ENCODE assay signal across 25 cellular contexts in the genomic region with DNA sequence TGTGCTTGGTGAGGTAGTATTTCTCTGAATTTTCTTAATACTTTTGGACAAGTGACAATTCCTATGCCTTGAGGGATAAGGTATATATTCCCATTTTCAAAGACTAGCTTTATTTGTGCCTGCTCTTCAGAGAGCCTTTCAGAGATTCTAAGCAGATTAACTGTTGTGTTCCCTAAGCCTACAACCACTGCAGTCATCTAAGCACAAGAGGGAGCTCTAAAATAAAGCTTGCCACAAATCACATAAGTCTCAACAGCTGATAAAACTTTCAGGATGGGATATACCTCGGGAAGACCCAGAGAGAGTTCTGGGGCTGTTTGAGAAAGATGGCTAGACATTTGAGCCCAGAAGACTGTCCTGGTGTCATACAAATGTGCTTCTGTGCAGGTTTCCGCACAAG.
DNase-seq lines count a peak whose midpoint lies in the region; ATAC-seq, FAIRE-seq and TF ChIP-seq lines count a peak whose summit lies in the region.
"Had no signal": no experiment of that assay in that cellular context is flagged by ENCODE, and none has a peak within 500 bp of the region (broad histone marks: within the 10 kb centered on the region; RNA-seq: fewer than 3 reads in every experiment).

No MANE protein-coding gene starts in this region.

- TF ChIP-seq POLR2A in H54 (IDR thresholded peaks at IDR 0.05; ENCODE audit: low read depth, low read length), result no peak

- H3K27me3 ChIP-seq in lower lobe of right lung (ENCODE audit: low read depth), result no peaks in the 10 kb centered on the region
- H3K27me3 ChIP-seq: left lung, SJCRH30, testis had no signal

- no peaks in the 10 kb centered on the region for H3K36me3 ChIP-seq in lower lobe of right lung
- H3K36me3 ChIP-seq: left lung, SJCRH30 had no signal

- ATAC-seq in lower lobe of right lung, result no peak
- ATAC-seq: activated T-cell treated with anti-CD3 and anti-CD28 coated beads, Interleukin-2, amount 50 U/mL, for 4 hours; left lung had no signal

- H3K4me3 ChIP-seq in lower lobe of right lung, result no peak overlapping the region
- H3K4me3 ChIP-seq: dorsolateral prefrontal cortex, GM23248, left lung, SJCRH30, testis had no signal

- in situ Hi-C loops in SK-MEL-5 (cut with HindIII; ENCODE audit: low pct_unique_long_range_greater_than_20kb, low sequenced_read_pairs), result no loop called here

- no peaks in the 10 kb centered on the region for H3K9me3 ChIP-seq in lower lobe of right lung
- H3K9me3 ChIP-seq: testis had no signal

- peak; percentile 11 for FAIRE-seq in H54 (lab: Jason Lieb, UNC)
- FAIRE-seq: astrocyte, GM12891, islet of Langerhans had no signal

- DNase-seq in H54 (ENCODE audit: insufficient read length, low spot score) (no peak), SK-MEL-5 (ENCODE audit: low read depth, low spot score) (peak; percentile 34), iPS-NIHi7 (ENCODE audit: extremely low spot score) (peak; percentile 10), NCI-H1105 (lab: John Stamatoyannopoulos, UW) (no peak), lower lobe of right lung (no peak), HuH-7.5 (ENCODE audit: low spot score) (no peak)
- DNase-seq: activated CD8-positive, alpha-beta memory T cell treated with anti-CD3 and anti-CD28 coated beads for 24 hours; activated gamma-delta T cell treated with Interleukin-2 at 50 U/mL for 16 hours; activated T-cell treated with anti-CD3 and anti-CD28 coated beads, Interleukin-2, amount 50 U/mL, for 4 hours; Calu3; dorsolateral prefrontal cortex; GM23248; left lung; naive B cell; NCI-H1092; NCI-H2029 treated with DMSO at 0.1 percent for 48 hours; NCI-H446; stimulated activated CD4-positive, alpha-beta T cell treated with anti-CD3 and anti-CD28 coated beads, Interleukin-15, amount 100 ng/mL, for 24 hours; stimulated activated naive CD4-positive, alpha-beta T cell; testis had no signal

- intact Hi-C loops in lower lobe of right lung (cut with DNase I), result no loop called here

- H3K27ac ChIP-seq in lower lobe of right lung, result no peak overlapping the region
- H3K27ac ChIP-seq: dorsolateral prefrontal cortex, GM23248, left lung, SJCRH30, testis had no signal

- no peaks in the 10 kb centered on the region for H3K4me1 ChIP-seq in lower lobe of right lung
- H3K4me1 ChIP-seq: left lung, SJCRH30, testis had no signal

- 0 out of 2 replicates have a peak, but pooled peaks have one; percentile 20 for TF ChIP-seq CTCF in LNCAP (IDR thresholded peaks at IDR 0.05)
- no peak for TF ChIP-seq CTCF in lower lobe of right lung (IDR thresholded peaks at IDR 0.05)

Comparison
In these comparisons a context has a peak if more than half of its experiments do, and no peak if none do; other contexts are left out.
1. DNase-seq: peak in SK-MEL-5 (single experiment) and iPS-NIHi7 (single experiment); none in H54 (single experiment), NCI-H1105 (single experiment), lower lobe of right lung (single experiment) and HuH-7.5 (single experiment).